Comparison of ENCODE assay signal across 1 cellular context in genomic region chr4:66565796-66566195, GRCh38.
TF ChIP-seq lines count a peak whose summit lies in the region.

No MANE protein-coding gene starts in this region.

TF ChIP-seq in A549, 52 proteins besides CTCF, POLR2A, EP300 and RAD21 (continued from another document):
- TF ChIP-seq BCL3 (IDR thresholded peaks at IDR 0.05) (no peak), KDM1A (IDR thresholded peaks at IDR 0.05; ENCODE audit: low read depth) (no peak), GATA3 (IDR thresholded peaks at IDR 0.05; ENCODE audit: borderline replicate concordance) (no peak), HOXB13 (CRISPR knock-in tag; IDR thresholded peaks at IDR 0.05; ENCODE audit: low read depth) (no peak), POLR2AphosphoS2 (conservative IDR thresholded peaks at IDR 0.05; ENCODE audit: low read length) (no peak), ZC3H11A (IDR thresholded peaks at IDR 0.05) (no peak), BHLHE40 (IDR thresholded peaks at IDR 0.05; ENCODE audit: low read depth, low read length) (no peak), CHD4 (IDR thresholded peaks at IDR 0.05; ENCODE audit: borderline replicate concordance) (no peak), USF2 (IDR thresholded peaks at IDR 0.05) (no peak), ESRRA (IDR thresholded peaks at IDR 0.05; ENCODE audit: borderline replicate concordance, low read length) (no peak), HEYL (CRISPR knock-in tag; IDR thresholded peaks at IDR 0.05) (no peak), CBX2 (IDR thresholded peaks at IDR 0.05; ENCODE audit: borderline replicate concordance, low read depth) (no peak), EHF (CRISPR knock-in tag; IDR thresholded peaks at IDR 0.05) (no peak)
